Comparison of ENCODE assay signal across 16 cellular contexts in the genomic region with DNA sequence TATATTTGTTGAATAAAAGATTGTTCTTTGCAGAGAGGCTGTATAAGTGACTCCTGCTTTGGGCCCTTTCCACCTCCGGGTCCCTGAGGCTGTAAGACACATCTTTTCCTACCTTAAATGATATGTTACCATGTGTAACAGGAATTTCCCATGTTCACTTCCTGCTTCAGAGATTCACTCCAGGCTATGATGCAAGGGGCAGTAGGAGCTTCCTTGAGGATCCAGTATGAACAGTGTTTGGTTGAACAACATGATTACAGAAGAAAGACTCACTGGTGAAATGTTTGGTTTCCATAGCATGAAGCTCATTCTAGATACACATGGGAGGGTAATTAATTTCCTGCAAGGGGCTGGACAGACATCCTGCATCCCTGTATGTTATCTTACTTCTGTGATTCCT. TPM values are rescaled to one million over a fixed set of nuclear protein-coding genes. Genes with fewer than 3 reads are reported as not detected.
"Had no signal": no experiment of that assay in that cellular context is flagged by ENCODE, and none has a peak within 500 bp of the region (broad histone marks: within the 10 kb centered on the region; RNA-seq: fewer than 3 reads in every experiment).

No MANE protein-coding gene starts in this region.

- H3K9me3 ChIP-seq: thyroid gland had no signal

- H3K27me3 ChIP-seq: thyroid gland had no signal

- H3K4me1 Mint-ChIP-seq: stimulated activated effector memory CD8-positive, alpha-beta T cell treated with anti-CD3 and anti-CD28 coated beads, Interleukin-12 subunit alpha, Interleukin-12 subunit beta, amount 100 ng/mL, for 72 hours had no signal

- H3K4me3 ChIP-seq: lung, smooth muscle cell, thyroid gland had no signal

- ATAC-seq: natural killer cell treated with Interleukin-12 subunit alpha and Interleukin-12 subunit beta and Interleukin-15 and Interleukin-18, amount 100 ng/mL, for 72 hours; right cardiac atrium had no signal

- DNase-seq: activated CD4-positive, alpha-beta memory T cell treated with anti-CD3 and anti-CD28 coated beads for 36 hours; activated gamma-delta T cell; activated T-cell treated with anti-CD3 and anti-CD28 coated beads, Interleukin-2, amount 50 U/mL, for 48 hours; hippocampal formation; nucleus accumbens; right cardiac atrium; T1000; thyroid gland had no signal

- H3K9me3 Mint-ChIP-seq: activated CD4-positive, alpha-beta memory T cell treated with anti-CD3 and anti-CD28 coated beads for 36 hours; natural killer cell treated with Interleukin-12 subunit alpha and Interleukin-12 subunit beta and Interleukin-15 and Interleukin-18, amount 100 ng/mL, for 72 hours; stimulated activated effector memory CD8-positive, alpha-beta T cell treated with anti-CD3 and anti-CD28 coated beads, Interleukin-12 subunit alpha, Interleukin-12 subunit beta, amount 100 ng/mL, for 72 hours had no signal

- FAIRE-seq: urothelium cell line had no signal

- H3K4me3 Mint-ChIP-seq: activated CD4-positive, alpha-beta memory T cell treated with anti-CD3 and anti-CD28 coated beads for 36 hours; activated naive CD8-positive, alpha-beta T cell; natural killer cell treated with Interleukin-12 subunit alpha and Interleukin-12 subunit beta and Interleukin-15 and Interleukin-18, amount 100 ng/mL, for 72 hours; stimulated activated effector memory CD8-positive, alpha-beta T cell treated with anti-CD3 and anti-CD28 coated beads, Interleukin-12 subunit alpha, Interleukin-12 subunit beta, amount 100 ng/mL, for 72 hours had no signal

- H3K27ac Mint-ChIP-seq: activated CD4-positive, alpha-beta memory T cell treated with anti-CD3 and anti-CD28 coated beads for 36 hours; activated naive CD8-positive, alpha-beta T cell; natural killer cell treated with Interleukin-12 subunit alpha and Interleukin-12 subunit beta and Interleukin-15 and Interleukin-18, amount 100 ng/mL, for 72 hours; stimulated activated effector memory CD8-positive, alpha-beta T cell treated with anti-CD3 and anti-CD28 coated beads, Interleukin-12 subunit alpha, Interleukin-12 subunit beta, amount 100 ng/mL, for 72 hours had no signal

- H3K4me1 ChIP-seq: thyroid gland had no signal

- H3K36me3 ChIP-seq: thyroid gland had no signal

- H3K36me3 Mint-ChIP-seq: activated CD4-positive, alpha-beta memory T cell treated with anti-CD3 and anti-CD28 coated beads for 36 hours; activated naive CD8-positive, alpha-beta T cell; natural killer cell treated with Interleukin-12 subunit alpha and Interleukin-12 subunit beta and Interleukin-15 and Interleukin-18, amount 100 ng/mL, for 72 hours; stimulated activated effector memory CD8-positive, alpha-beta T cell treated with anti-CD3 and anti-CD28 coated beads, Interleukin-12 subunit alpha, Interleukin-12 subunit beta, amount 100 ng/mL, for 72 hours had no signal

RNA-seq across cellular contexts. Expression of a gene that starts 30.8 kb away (rescaled TPM):
- total RNA-seq: activated CD4-positive, alpha-beta memory T cell treated with anti-CD3 and anti-CD28 coated beads for 36 hours; epithelial cell of proximal tubule; glomerular endothelial cell; lung; natural killer cell treated with Interleukin-12 subunit alpha and Interleukin-12 subunit beta and Interleukin-15 and Interleukin-18, amount 100 ng/mL, for 72 hours; right cardiac atrium; smooth muscle cell; thyroid gland had no signal
